22 cellular contexts compared by ENCODE assay signal in genomic region chr12:45353944-45354343, GRCh38.
DNase-seq lines count a peak whose midpoint lies in the region; ATAC-seq and TF ChIP-seq lines count a peak whose summit lies in the region.
"Had no signal": no experiment of that assay in that cellular context is flagged by ENCODE, and none has a peak within 500 bp of the region (broad histone marks: within the 10 kb centered on the region; RNA-seq: fewer than 3 reads in every experiment).

No MANE protein-coding gene starts in this region.

- peaks cover 0 to 2% (median 0%) of the 10 kb centered on the region in 7 donors for H3K9me3 Mint-ChIP-seq in CD4-positive, CD25-positive, alpha-beta regulatory T cell
- H3K9me3 Mint-ChIP-seq in T-cell, result no peaks in the 10 kb centered on the region
- H3K9me3 Mint-ChIP-seq in activated CD4-positive, alpha-beta memory T cell treated with anti-CD3 and anti-CD28 coated beads for 36 hours, result no peaks in the 10 kb centered on the region

- H3K4me1 ChIP-seq in CD4-positive, CD25-positive, alpha-beta regulatory T cell (ENCODE audit: control insufficient read depth, insufficient read depth, low read length, poor library complexity, severe bottlenecking), result no peaks in the 10 kb centered on the region
- H3K4me1 ChIP-seq in iPS-20b (ENCODE audit: insufficient read depth, low read length) (peaks cover 5% of the 10 kb centered on the region; the same call in 1 of the 2 replicates), ovary (ENCODE audit: insufficient read depth) (peaks cover 32% of the 10 kb centered on the region)
- no peaks in the 10 kb centered on the region for H3K4me1 ChIP-seq in effector memory CD4-positive, alpha-beta T cell (ENCODE audit: control insufficient read depth, insufficient read depth, low read length, poor library complexity, severe bottlenecking)
- H3K4me1 ChIP-seq: left lung, neural progenitor cell had no signal

- H3K9ac ChIP-seq in iPS-20b (ENCODE audit: low read depth, low read length), result no peak overlapping the region
- H3K9ac ChIP-seq: neural progenitor cell had no signal

- H3K4me1 Mint-ChIP-seq in CD4-positive, CD25-positive, alpha-beta regulatory T cell, result peaks cover 6 to 29% (median 12%) of the 10 kb centered on the region in 4 donors
- peaks cover 9 to 14% (median 11%) of the 10 kb centered on the region in 3 donors for H3K4me1 Mint-ChIP-seq in T-cell
- peaks cover 15% of the 10 kb centered on the region for H3K4me1 Mint-ChIP-seq in activated CD4-positive, alpha-beta memory T cell treated with anti-CD3 and anti-CD28 coated beads for 36 hours (ENCODE audit: low read depth)
- H3K4me1 Mint-ChIP-seq: neural progenitor cell had no signal

- CTCF ChIA-PET in T-cell (lab: Charles Lee), result no interaction called here
- CTCF ChIA-PET in activated CD4-positive, alpha-beta memory T cell treated with anti-CD3 and anti-CD28 coated beads for 36 hours (lab: Charles Lee), result no interaction called here

- H3K36me3 Mint-ChIP-seq in CD4-positive, CD25-positive, alpha-beta regulatory T cell, result peaks cover 58% of the 10 kb centered on the region
- H3K36me3 Mint-ChIP-seq in T-cell, result peaks cover 77% of the 10 kb centered on the region
- H3K36me3 Mint-ChIP-seq in activated CD4-positive, alpha-beta memory T cell treated with anti-CD3 and anti-CD28 coated beads for 36 hours, result peaks cover 52% of the 10 kb centered on the region

- H3K27me3 Mint-ChIP-seq in CD4-positive, CD25-positive, alpha-beta regulatory T cell, result no peaks in the 10 kb centered on the region
- H3K27me3 Mint-ChIP-seq in T-cell, result no peaks in the 10 kb centered on the region
- no peaks in the 10 kb centered on the region for H3K27me3 Mint-ChIP-seq in activated CD4-positive, alpha-beta memory T cell treated with anti-CD3 and anti-CD28 coated beads for 36 hours

- TF ChIP-seq POLR2A in GM18505 (IDR thresholded peaks at IDR 0.05; ENCODE audit: borderline replicate concordance, extremely low read depth, insufficient read depth, insufficient read length) (no peak), ovary (IDR thresholded peaks at IDR 0.05) (no peak)

- H3K4me3 ChIP-seq in CD4-positive, CD25-positive, alpha-beta regulatory T cell (ENCODE audit: low read depth, low read length), result no peak overlapping the region
- H3K4me3 ChIP-seq in iPS-20b (ENCODE audit: low read length) (no peak overlapping the region), ovary (no peak overlapping the region)
- no peak overlapping the region for H3K4me3 ChIP-seq in effector memory CD4-positive, alpha-beta T cell (ENCODE audit: insufficient read depth, low read depth, low read length, poor library complexity, severe bottlenecking)
- H3K4me3 ChIP-seq: left lung, neural progenitor cell, vagina had no signal

- TF ChIP-seq CTCF in ovary (IDR thresholded peaks at IDR 0.05), result no peak

- 92 to 96% (median 93%) methylated on average over 2 of the region's 2 CpGs for WGBS in ovary, 3 donors

- no peak for DNase-seq in CD4-positive, CD25-positive, alpha-beta regulatory T cell
- DNase-seq in T-cell, result no peak
- no peak for DNase-seq in COR-L47 (lab: John Stamatoyannopoulos, UW)
- DNase-seq in ovary, result no peak
- no peak for DNase-seq in effector memory CD4-positive, alpha-beta T cell
- DNase-seq in activated CD4-positive, alpha-beta memory T cell treated with anti-CD3 and anti-CD28 coated beads for 36 hours, result no peak
- DNase-seq: activated gamma-delta T cell treated with Interleukin-2 at 50 U/mL for 16 hours, anterior cingulate cortex, C1 segment of cervical spinal cord, caudate nucleus, DMS153, foreskin fibroblast, GDM1, left lung, NCI-H1105, NCI-H2029 treated with DMSO at 0.1 percent for 48 hours, substantia nigra, WERI-Rb-1 had no signal

- H3K27me3 ChIP-seq in CD4-positive, CD25-positive, alpha-beta regulatory T cell (ENCODE audit: control insufficient read depth, insufficient read depth, low read length), result no peaks in the 10 kb centered on the region
- no peaks in the 10 kb centered on the region for H3K27me3 ChIP-seq in iPS-20b (ENCODE audit: insufficient read depth, low read length)
- no peaks in the 10 kb centered on the region for H3K27me3 ChIP-seq in ovary
- no peaks in the 10 kb centered on the region for H3K27me3 ChIP-seq in effector memory CD4-positive, alpha-beta T cell (replicated peaks; ENCODE audit: control insufficient read depth, insufficient read depth, low read length, poor library complexity, severe bottlenecking)
- H3K27me3 ChIP-seq: left lung, neural progenitor cell, vagina had no signal

- POLR2A ChIA-PET in T-cell (lab: Charles Lee), result no interaction called here
- POLR2A ChIA-PET in activated CD4-positive, alpha-beta memory T cell treated with anti-CD3 and anti-CD28 coated beads for 36 hours (lab: Charles Lee), result no interaction called here

- H3K27ac Mint-ChIP-seq in CD4-positive, CD25-positive, alpha-beta regulatory T cell, result peak overlapping the region in 2 of 3 donors; percentile 4 to 72
- H3K27ac Mint-ChIP-seq in T-cell, result peak overlapping the region; percentile 3 to 8
- no peak overlapping the region for H3K27ac Mint-ChIP-seq in activated CD4-positive, alpha-beta memory T cell treated with anti-CD3 and anti-CD28 coated beads for 36 hours
- H3K27ac Mint-ChIP-seq: neural progenitor cell had no signal

- no peak overlapping the region for H3K27ac ChIP-seq in CD4-positive, CD25-positive, alpha-beta regulatory T cell (ENCODE audit: insufficient read depth, low read length, poor library complexity, severe bottlenecking)
- H3K27ac ChIP-seq in iPS-20b (ENCODE audit: low read length) (peak overlapping the region; percentile 15), ovary (peak overlapping the region in 1 of 2 donors; percentile 55)
- H3K27ac ChIP-seq in effector memory CD4-positive, alpha-beta T cell (ENCODE audit: insufficient read depth, low read length, poor library complexity, severe bottlenecking), result no peak overlapping the region
- H3K27ac ChIP-seq: left lung, neural progenitor cell, vagina, WERI-Rb-1 had no signal

- no peak for ATAC-seq in CD4-positive, CD25-positive, alpha-beta regulatory T cell (ENCODE audit: low read depth in 2 of 2)
- ATAC-seq in GM18505 (IDR thresholded peaks at IDR 0.05; ENCODE audit: unreplicated experiment) (peak; percentile 15), T-cell (replicated peaks in 1 of 4) (no peak)
- ATAC-seq: left lung had no signal

- no peak overlapping the region for H3K4me3 Mint-ChIP-seq in CD4-positive, CD25-positive, alpha-beta regulatory T cell
- no peak overlapping the region for H3K4me3 Mint-ChIP-seq in T-cell
- no peak overlapping the region for H3K4me3 Mint-ChIP-seq in activated CD4-positive, alpha-beta memory T cell treated with anti-CD3 and anti-CD28 coated beads for 36 hours
- H3K4me3 Mint-ChIP-seq: neural progenitor cell had no signal

- H3K36me3 ChIP-seq in CD4-positive, CD25-positive, alpha-beta regulatory T cell (ENCODE audit: control insufficient read depth, insufficient read depth, low read length), result peaks cover 61% of the 10 kb centered on the region
- H3K36me3 ChIP-seq in iPS-20b (ENCODE audit: insufficient read depth, low read depth, low read length), result peaks cover 50% of the 10 kb centered on the region
- H3K36me3 ChIP-seq in ovary, result no peaks in the 10 kb centered on the region
- H3K36me3 ChIP-seq in effector memory CD4-positive, alpha-beta T cell (ENCODE audit: control insufficient read depth, insufficient read depth, low read length), result peaks cover 25% of the 10 kb centered on the region

- H3K9me3 ChIP-seq in CD4-positive, CD25-positive, alpha-beta regulatory T cell (ENCODE audit: control insufficient read depth in 2 of 2, low read length in 2 of 2), result no peaks in the 10 kb centered on the region
- H3K9me3 ChIP-seq in iPS-20b (ENCODE audit: insufficient read depth, low read depth, low read length) (peaks cover 5% of the 10 kb centered on the region; the same call in 1 of the 2 replicates), ovary (no peaks in the 10 kb centered on the region)
- H3K9me3 ChIP-seq in effector memory CD4-positive, alpha-beta T cell (ENCODE audit: control insufficient read depth, low read length), result no peaks in the 10 kb centered on the region
- H3K9me3 ChIP-seq: left lung, vagina had no signal

- no peak for TF ChIP-seq EP300 in ovary (IDR thresholded peaks at IDR 0.05)

- intact Hi-C loops in ovary (cut with DNase I), result loop anchor here in 3 of 4 donors (10.0 kb wide), 2 partner anchors 49 to 371 kb away; partner anchors contain the start of gene ARID2 (in 1 of the 3)
- intact Hi-C loops in activated CD4-positive, alpha-beta memory T cell treated with anti-CD3 and anti-CD28 coated beads for 36 hours (cut with micrococcal nuclease), result no loop called here
